14 cellular contexts compared by ENCODE assay signal in the genomic region with DNA sequence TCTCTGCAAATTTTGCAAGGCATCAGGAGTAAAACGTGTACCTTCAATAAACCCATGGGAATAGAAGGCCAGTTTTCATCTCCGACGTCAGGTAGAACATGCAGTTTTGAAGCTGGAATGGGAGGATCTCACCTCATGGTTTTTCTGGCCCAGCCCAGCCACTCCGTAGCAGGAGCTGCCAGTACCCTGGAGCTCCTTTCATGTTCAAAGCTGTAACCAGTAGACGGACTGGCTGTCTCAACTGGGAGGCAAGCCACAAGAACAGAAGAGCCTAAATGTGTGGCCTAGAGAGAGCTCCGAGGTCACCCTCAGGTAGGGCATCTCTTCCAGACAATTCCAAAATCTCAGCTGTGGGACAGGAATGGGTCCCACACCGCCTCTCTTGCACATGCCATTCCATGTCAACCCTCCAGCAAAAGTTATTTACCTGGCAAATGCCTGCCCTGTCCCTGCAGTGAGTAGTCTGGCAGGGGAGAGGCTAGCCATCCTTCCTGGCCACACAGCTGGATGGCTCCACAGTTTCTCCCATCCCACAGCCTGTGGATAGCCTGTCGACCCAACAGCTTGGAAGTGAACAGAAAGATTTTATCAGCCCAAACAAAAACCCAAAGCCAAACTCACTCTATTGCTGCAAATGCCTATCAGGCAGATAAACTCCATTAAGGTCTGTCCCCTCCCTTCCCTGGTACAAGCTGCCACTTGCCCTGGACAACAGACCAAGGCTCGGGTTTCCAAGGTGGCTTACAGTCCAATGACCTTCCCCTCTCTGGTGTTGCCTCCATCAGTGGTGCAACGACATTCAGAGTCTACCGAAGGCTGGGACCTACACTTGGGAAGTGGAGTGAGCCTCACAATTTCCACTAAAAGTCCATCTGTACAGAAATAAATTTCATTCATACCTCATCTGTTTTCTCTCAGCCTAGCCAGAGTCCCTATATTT. TPM values are rescaled to one million over a fixed set of nuclear protein-coding genes. Genes with fewer than 3 reads are reported as not detected.
DNase-seq lines count a peak whose midpoint lies in the region; ATAC-seq lines count a peak whose summit lies in the region.
"Had no signal": no experiment of that assay in that cellular context is flagged by ENCODE, and none has a peak within 500 bp of the region (broad histone marks: within the 10 kb centered on the region; RNA-seq: fewer than 3 reads in every experiment).

No MANE protein-coding gene starts in this region.

- peaks cover 0 to 6% of the 10 kb centered on the region in 2 experiments for H3K27me3 ChIP-seq in mesenchymal stem cell (ENCODE audit: control insufficient read depth in 1 of 2, insufficient read depth in 1 of 2, low read length in 2 of 2)
- H3K27me3 ChIP-seq: colonic mucosa had no signal

- no peaks in the 10 kb centered on the region for H3K36me3 Mint-ChIP-seq in activated T-helper 2 cell treated with anti-CD3 and anti-CD28 coated beads, Interferon-gamma antibody, Interleukin-2, Interleukin-4, amounts not matched to agents 10 μg/mL and 5 μg/mL and 100 μg/mL, durations not matched to agents 14 hours and 24 hours and 36 hours (ENCODE audit: low read depth)

- peaks cover 28% of the 10 kb centered on the region for H3K4me1 ChIP-seq in mesenchymal stem cell (ENCODE audit: control insufficient read depth, insufficient read depth, low read depth, low read length)
- H3K4me1 ChIP-seq: colonic mucosa had no signal

- H3K14ac ChIP-seq in mesenchymal stem cell (ENCODE audit: low read length in 2 of 2), result peak overlapping the region in 1 of 2 experiments; percentile 63

- H4K8ac ChIP-seq in mesenchymal stem cell (ENCODE audit: low read length), result no peak overlapping the region

- H3K9me3 Mint-ChIP-seq in activated T-helper 2 cell treated with anti-CD3 and anti-CD28 coated beads, Interferon-gamma antibody, Interleukin-2, Interleukin-4, amounts not matched to agents 10 μg/mL and 5 μg/mL and 100 μg/mL, durations not matched to agents 14 hours and 24 hours and 36 hours, result no peaks in the 10 kb centered on the region
- H3K9me3 Mint-ChIP-seq: activated T-cell treated with anti-CD3 and anti-CD28 coated beads, Interleukin-2, amount 50 U/mL, for 24 hours had no signal

- no peak overlapping the region for H3K9ac ChIP-seq in mesenchymal stem cell (ENCODE audit: low read length)

- no peak overlapping the region for H3K4me3 Mint-ChIP-seq in activated T-helper 2 cell treated with anti-CD3 and anti-CD28 coated beads, Interferon-gamma antibody, Interleukin-2, Interleukin-4, amounts not matched to agents 10 μg/mL and 5 μg/mL and 100 μg/mL, durations not matched to agents 14 hours and 24 hours and 36 hours (ENCODE audit: low read depth)
- H3K4me3 Mint-ChIP-seq: activated T-cell treated with anti-CD3 and anti-CD28 coated beads, Interleukin-2, amount 50 U/mL, for 24 hours had no signal

- peak overlapping the region; percentile 55 for H3K27ac ChIP-seq in mesenchymal stem cell (ENCODE audit: low read length, poor library complexity, severe bottlenecking)
- H3K27ac ChIP-seq: colonic mucosa, heart right ventricle had no signal

- ATAC-seq in left ventricle myocardium superior, result no peak
- no peak for ATAC-seq in HG02642 (IDR thresholded peaks at IDR 0.05; ENCODE audit: poor library complexity, unreplicated experiment)
- ATAC-seq: heart right ventricle; stimulated activated naive CD8-positive, alpha-beta T cell treated with anti-CD3 and anti-CD28 coated beads, Interleukin-15, Interleukin-2, amounts not matched to agents 100 U/mL and 50 U/mL, for 24 hours had no signal

- H2BK120ac ChIP-seq in mesenchymal stem cell (ENCODE audit: low read depth, low read length), result no peak overlapping the region

- no peak overlapping the region for H2BK15ac ChIP-seq in mesenchymal stem cell (ENCODE audit: low read depth, poor library complexity, severe bottlenecking)

- peaks cover 29% of the 10 kb centered on the region for H3K4me1 Mint-ChIP-seq in activated T-helper 2 cell treated with anti-CD3 and anti-CD28 coated beads, Interferon-gamma antibody, Interleukin-2, Interleukin-4, amounts not matched to agents 10 μg/mL and 5 μg/mL and 100 μg/mL, durations not matched to agents 14 hours and 24 hours and 36 hours (ENCODE audit: low read depth)

- WGBS in mesenchymal stem cell, result 77% methylated on average over 11 of the region's 11 CpGs

- no peak overlapping the region for H3K4ac ChIP-seq in mesenchymal stem cell (ENCODE audit: low read depth in 1 of 2, low read length in 2 of 2)

- H3K23ac ChIP-seq in mesenchymal stem cell (ENCODE audit: low read length in 2 of 2), result no peak overlapping the region

- H4K91ac ChIP-seq in mesenchymal stem cell (ENCODE audit: low read length), result no peak overlapping the region

- H2BK5ac ChIP-seq in mesenchymal stem cell (ENCODE audit: low read depth, low read length, poor library complexity, severe bottlenecking), result no peak overlapping the region

- H3K79me1 ChIP-seq in mesenchymal stem cell (replicated peaks; ENCODE audit: low read length, poor library complexity, severe bottlenecking), result no peaks in the 10 kb centered on the region

- no peaks in the 10 kb centered on the region for H3K36me3 ChIP-seq in mesenchymal stem cell (ENCODE audit: control insufficient read depth in 1 of 2, insufficient read depth in 2 of 2, low read depth in 1 of 2, low read length in 2 of 2)
- H3K36me3 ChIP-seq: colonic mucosa, heart right ventricle had no signal

- no peaks in the 10 kb centered on the region for H3K9me3 ChIP-seq in mesenchymal stem cell (ENCODE audit: control insufficient read depth, low read length)
- H3K9me3 ChIP-seq: colonic mucosa, heart right ventricle had no signal

- H3K27ac Mint-ChIP-seq in activated T-helper 2 cell treated with anti-CD3 and anti-CD28 coated beads, Interferon-gamma antibody, Interleukin-2, Interleukin-4, amounts not matched to agents 10 μg/mL and 5 μg/mL and 100 μg/mL, durations not matched to agents 14 hours and 24 hours and 36 hours, result no peak overlapping the region
- H3K27ac Mint-ChIP-seq: activated T-cell treated with anti-CD3 and anti-CD28 coated beads, Interleukin-2, amount 50 U/mL, for 24 hours had no signal

- peaks cover 20% of the 10 kb centered on the region for H3K27me3 Mint-ChIP-seq in activated T-helper 2 cell treated with anti-CD3 and anti-CD28 coated beads, Interferon-gamma antibody, Interleukin-2, Interleukin-4, amounts not matched to agents 10 μg/mL and 5 μg/mL and 100 μg/mL, durations not matched to agents 14 hours and 24 hours and 36 hours (ENCODE audit: low read depth)

- H2BK12ac ChIP-seq in mesenchymal stem cell (ENCODE audit: low read length in 2 of 2), result peak overlapping the region in 1 of 2 experiments; percentile 83

- no peak overlapping the region for H3K4me2 ChIP-seq in mesenchymal stem cell (ENCODE audit: low read length, poor library complexity, severe bottlenecking)

- H3K4me3 ChIP-seq in mesenchymal stem cell (ENCODE audit: insufficient read depth in 1 of 2, low read depth in 1 of 2, low read length in 2 of 2), result no peak overlapping the region
- H3K4me3 ChIP-seq: colonic mucosa, heart right ventricle had no signal

- H3K18ac ChIP-seq in mesenchymal stem cell (ENCODE audit: low read depth in 1 of 2, low read length in 2 of 2), result no peak overlapping the region

- intact Hi-C loops in cardiac septum (cut with DNase I) (no loop called here), left ventricle myocardium superior (cut with micrococcal nuclease) (no loop called here)
- intact Hi-C loops in activated T-helper 2 cell treated with anti-CD3 and anti-CD28 coated beads, Interferon-gamma antibody, Interleukin-2, Interleukin-4, amounts not matched to agents 10 μg/mL and 5 μg/mL and 100 μg/mL, durations not matched to agents 14 hours and 24 hours and 36 hours (cut with micrococcal nuclease), result no loop called here

- no peak overlapping the region for H2AK5ac ChIP-seq in mesenchymal stem cell (ENCODE audit: low read length, severe bottlenecking)

- peak; percentile 46 for DNase-seq in cardiac septum (ENCODE audit: low spot score)
- DNase-seq in left ventricle myocardium superior, result no peak
- peak; percentile 39 for DNase-seq in activated CD8-positive, alpha-beta memory T cell treated with anti-CD3 and anti-CD28 coated beads, Interleukin-2, amount 50 U/mL, for 48 hours
- DNase-seq in mesenchymal stem cell, result no peak
- no peak for DNase-seq in glomerular visceral epithelial cell (ENCODE audit: extremely low spot score)
- no peak for DNase-seq in inferior parietal cortex (ENCODE audit: extremely low spot score)
- no peak for DNase-seq in activated T-helper 2 cell treated with anti-CD3 and anti-CD28 coated beads, Interferon-gamma antibody, Interleukin-2, Interleukin-4, amounts not matched to agents 10 μg/mL and 5 μg/mL and 100 μg/mL, durations not matched to agents 14 hours and 24 hours and 36 hours (ENCODE audit: low spot score)
- DNase-seq: activated T-cell treated with anti-CD3 and anti-CD28 coated beads, Interleukin-2, amount 50 U/mL, for 24 hours; colonic mucosa; heart right ventricle; NCI-H2227 treated with DMSO at 0.1 percent for 48 hours; stimulated activated naive CD8-positive, alpha-beta T cell treated with anti-CD3 and anti-CD28 coated beads, Interleukin-15, Interleukin-2, amounts not matched to agents 100 U/mL and 50 U/mL, for 24 hours had no signal

- no peak overlapping the region for H2AFZ ChIP-seq in mesenchymal stem cell (ENCODE audit: low read depth, low read length)

RNA-seq across cellular contexts. Expression of a gene that starts 27.8 kb away (rescaled TPM):
- total RNA-seq in cardiac septum (3.3 TPM), left ventricle myocardium superior (4.0 TPM)
- not detected for polyA plus RNA-seq in mesenchymal stem cell (2013, experiment 1 of 2)
- not detected for polyA plus RNA-seq in mesenchymal stem cell (2013, experiment 2 of 2)
- 0.37 and 0.55 TPM in 2 replicates for total RNA-seq in activated T-helper 2 cell treated with anti-CD3 and anti-CD28 coated beads, Interferon-gamma antibody, Interleukin-2, Interleukin-4, amounts not matched to agents 10 μg/mL and 5 μg/mL and 100 μg/mL, durations not matched to agents 14 hours and 24 hours and 36 hours
- polyA plus RNA-seq: BJ had no signal

Comparison
In these comparisons a context has a peak if more than half of its experiments do, and no peak if none do; other contexts are left out.
1. DNase-seq: peak in cardiac septum (single experiment) and activated CD8-positive, alpha-beta memory T cell treated with anti-CD3 and anti-CD28 coated beads, Interleukin-2, amount 50 U/mL, for 48 hours (single experiment); none in left ventricle myocardium superior (single experiment), mesenchymal stem cell (single experiment), glomerular visceral epithelial cell (single experiment), inferior parietal cortex (single experiment) and activated T-helper 2 cell treated with anti-CD3 and anti-CD28 coated beads, Interferon-gamma antibody, Interleukin-2, Interleukin-4, amounts not matched to agents 10 μg/mL and 5 μg/mL and 100 μg/mL, durations not matched to agents 14 hours and 24 hours and 36 hours (single experiment).